ENCODE assay signal across 19 cellular contexts in genomic region chr18:473687-474265, GRCh38. TPM values are rescaled to one million over a fixed set of nuclear protein-coding genes. Genes with fewer than 3 reads are reported as not detected.
"Had no signal": no experiment of that assay in that cellular context is flagged by ENCODE, and none has a peak within 500 bp of the region (broad histone marks: within the 10 kb centered on the region; RNA-seq: fewer than 3 reads in every experiment).

No MANE protein-coding gene starts in this region.

- H3K27me3 Mint-ChIP-seq: brain had no signal

- H3K9me3 Mint-ChIP-seq: activated B cell treated with CpG ODN at 0.5 μM for 24 hours; activated CD8-positive, alpha-beta T cell treated with anti-CD3 and anti-CD28 coated beads for 36 hours; activated T-helper 2 cell treated with anti-CD3 and anti-CD28 coated beads, Interferon-gamma antibody, Interleukin-2, Interleukin-4, amounts not matched to agents 10 μg/mL and 5 μg/mL and 100 μg/mL, durations not matched to agents 14 hours and 24 hours and 36 hours; immature natural killer cell; stimulated activated memory B cell treated with anti-CD40 and anti-IgM and Interleukin-4, amounts not matched to agents 10 μg/mL and 1 μg/mL and 100 μg/mL, for 72 hours; T-cell had no signal

- H3K27ac ChIP-seq: right lobe of liver, spleen, upper lobe of right lung had no signal

- H3K4me3 Mint-ChIP-seq: activated B cell treated with CpG ODN at 0.5 μM for 24 hours; activated CD8-positive, alpha-beta T cell treated with anti-CD3 and anti-CD28 coated beads for 36 hours; brain; immature natural killer cell; stimulated activated memory B cell treated with anti-CD40 and anti-IgM and Interleukin-4, amounts not matched to agents 10 μg/mL and 1 μg/mL and 100 μg/mL, for 72 hours; T-cell had no signal

- H3K27ac Mint-ChIP-seq: activated B cell treated with CpG ODN at 0.5 μM for 24 hours; activated CD8-positive, alpha-beta T cell treated with anti-CD3 and anti-CD28 coated beads for 36 hours; activated T-helper 2 cell treated with anti-CD3 and anti-CD28 coated beads, Interferon-gamma antibody, Interleukin-2, Interleukin-4, amounts not matched to agents 10 μg/mL and 5 μg/mL and 100 μg/mL, durations not matched to agents 14 hours and 24 hours and 36 hours; immature natural killer cell; stimulated activated memory B cell treated with anti-CD40 and anti-IgM and Interleukin-4, amounts not matched to agents 10 μg/mL and 1 μg/mL and 100 μg/mL, for 72 hours; T-cell had no signal

- H3K9me3 ChIP-seq: right lobe of liver, spleen, thoracic aorta, upper lobe of right lung had no signal

- FAIRE-seq: colon had no signal

- H3K36me3 Mint-ChIP-seq: brain; immature natural killer cell; stimulated activated memory B cell treated with anti-CD40 and anti-IgM and Interleukin-4, amounts not matched to agents 10 μg/mL and 1 μg/mL and 100 μg/mL, for 72 hours; T-cell had no signal

- H3K4me1 ChIP-seq: right lobe of liver had no signal

- ATAC-seq: activated CD8-positive, alpha-beta T cell treated with anti-CD3 and anti-CD28 coated beads for 36 hours; right lobe of liver; stimulated activated memory B cell treated with anti-CD40 and anti-IgM and Interleukin-4, amounts not matched to agents 10 μg/mL and 1 μg/mL and 100 μg/mL, for 72 hours; T-cell; upper lobe of right lung had no signal

- H3K4me3 ChIP-seq: right lobe of liver, spleen, thoracic aorta, upper lobe of right lung had no signal

- H3K4me1 Mint-ChIP-seq: activated B cell treated with CpG ODN at 0.5 μM for 24 hours; immature natural killer cell; stimulated activated memory B cell treated with anti-CD40 and anti-IgM and Interleukin-4, amounts not matched to agents 10 μg/mL and 1 μg/mL and 100 μg/mL, for 72 hours; T-cell had no signal

- H3K36me3 ChIP-seq: right lobe of liver, spleen, thoracic aorta, upper lobe of right lung had no signal

- H3K27me3 ChIP-seq: right lobe of liver, upper lobe of right lung had no signal

- DNase-seq: activated B cell treated with CpG ODN at 0.5 μM for 24 hours; activated CD4-positive, alpha-beta T cell treated with anti-CD3 and anti-CD28 coated beads for 4 hours; activated CD8-positive, alpha-beta T cell treated with anti-CD3 and anti-CD28 coated beads for 36 hours; activated naive CD4-positive, alpha-beta T cell treated with Interleukin-2 at 50 U/mL for 16 hours; activated T-cell treated with anti-CD3 and anti-CD28 coated beads, Interleukin-2, amount 50 U/mL, for 1 hour; central memory CD4-positive, alpha-beta T cell; erythroblast; immature natural killer cell; occipital lobe; right lobe of liver; spleen; stimulated activated CD4-positive, alpha-beta T cell treated with anti-CD3 and anti-CD28 coated beads, Interleukin-4, amount 100 ng/mL, for 4 hours; T-cell; upper lobe of right lung had no signal

RNA-seq across cellular contexts. Expression of gene COLEC12, which starts 26.7 kb away (rescaled TPM):
- total RNA-seq: activated B cell treated with CpG ODN at 0.5 μM for 24 hours; activated CD8-positive, alpha-beta T cell treated with anti-CD3 and anti-CD28 coated beads for 36 hours; activated T-helper 2 cell treated with anti-CD3 and anti-CD28 coated beads, Interferon-gamma antibody, Interleukin-2, Interleukin-4, amounts not matched to agents 10 μg/mL and 5 μg/mL and 100 μg/mL, durations not matched to agents 14 hours and 24 hours and 36 hours had no signal
- polyA plus RNA-seq: immature natural killer cell had no signal
